In the genomic region with DNA sequence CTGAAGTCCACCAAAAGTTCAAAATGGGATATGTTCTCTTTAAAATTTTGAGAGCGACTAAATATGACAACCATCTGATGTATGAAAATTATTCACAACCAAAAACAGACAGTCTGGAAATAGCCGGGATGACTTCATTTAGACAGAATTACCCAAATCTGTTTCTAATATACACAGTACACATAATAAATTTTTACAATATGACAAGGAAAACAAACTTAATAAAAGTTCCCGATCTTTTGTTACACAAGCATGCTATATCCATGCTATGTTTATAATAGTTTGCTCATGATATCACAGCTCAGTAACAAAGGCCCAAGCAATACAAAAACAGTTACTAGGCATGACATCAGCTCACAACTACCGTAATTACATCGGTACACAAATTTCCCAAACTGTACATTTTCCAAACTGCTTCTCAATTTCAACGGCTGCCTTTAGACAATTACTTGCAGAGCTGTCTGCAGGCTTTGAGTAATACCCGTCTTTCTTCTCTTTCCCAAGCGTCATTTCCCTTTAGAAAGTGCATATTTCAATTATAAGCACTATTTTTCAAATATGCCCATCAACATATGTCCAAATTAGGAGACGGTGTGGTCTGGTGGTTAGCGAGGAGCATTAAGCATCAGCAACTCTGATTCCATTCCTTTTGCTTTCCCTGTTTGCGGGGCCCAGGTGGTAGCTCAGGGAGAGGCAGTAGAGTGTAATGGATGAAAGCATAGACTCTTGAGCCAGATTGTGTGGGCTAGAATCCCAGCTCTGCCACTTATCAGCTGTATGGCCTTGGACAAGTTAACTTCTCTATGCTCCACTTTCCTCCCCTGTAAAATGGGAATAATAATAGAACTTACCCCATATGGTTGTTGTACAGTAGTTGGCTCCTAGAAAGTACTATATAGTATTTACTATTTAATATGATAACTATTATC, we compare ENCODE assay signal across 8 cellular contexts.
A peak's percentile ranks its signal among the peaks of the same experiment; 100 is the strongest.
DNase-seq lines count a peak whose midpoint lies in the region; ATAC-seq and TF ChIP-seq lines count a peak whose summit lies in the region.

No MANE protein-coding gene starts in this region.

- POLR2A ChIA-PET in CD4-positive, alpha-beta T cell (lab: Charles Lee), result interaction anchor here (0.7 to 1.5 kb wide), 3 partner anchors 10 to 40 kb away, joined by 3 to 6 read pairs (median 4); no protein-coding TSS in a partner anchor
- POLR2A ChIA-PET in OCI-LY7 (lab: Charles Lee), result interaction anchor here (0.6 to 1.7 kb wide), 4 partner anchors 11 to 91 kb away, joined by 3 to 11 read pairs (median 4); no protein-coding TSS in a partner anchor

- H3K27ac ChIP-seq in CD4-positive, alpha-beta T cell (ENCODE audit: low read depth, low read length), result no peak overlapping the region
- H3K27ac ChIP-seq in neutrophil (peak overlapping the region; percentile 29), OCI-LY7 (ENCODE audit: low read depth, low read length, poor library complexity, severe bottlenecking) (no peak overlapping the region)

- H3K4me2 ChIP-seq in OCI-LY7 (ENCODE audit: low read length), result no peak overlapping the region

- CTCF ChIA-PET in CD4-positive, alpha-beta T cell (lab: Charles Lee), result interaction anchor here (0.7 kb wide), 1 partner anchor 523 kb away, joined by 3 read pairs; no protein-coding TSS in a partner anchor
- CTCF ChIA-PET in OCI-LY7 (lab: Charles Lee; ENCODE audit: unreplicated experiment), result no interaction called here
- CTCF ChIA-PET in activated naive CD4-positive, alpha-beta T cell treated with anti-CD3 and anti-CD28 coated beads, Interleukin-2, amount 10 ng/mL, durations not matched to agents 7 days and 5 days (lab: Charles Lee), result no interaction called here

- H3K36me3 Mint-ChIP-seq in CD4-positive, alpha-beta T cell (ENCODE audit: low read depth), result peaks cover 80% of the 10 kb centered on the region
- H3K36me3 Mint-ChIP-seq in activated naive CD4-positive, alpha-beta T cell treated with anti-CD3 and anti-CD28 coated beads, Interleukin-2, amount 10 ng/mL, durations not matched to agents 7 days and 5 days, result peaks cover 58% of the 10 kb centered on the region

- H3K27ac Mint-ChIP-seq in CD4-positive, alpha-beta T cell, result peak overlapping the region; percentile 83
- H3K27ac Mint-ChIP-seq in activated naive CD4-positive, alpha-beta T cell treated with anti-CD3 and anti-CD28 coated beads, Interleukin-2, amount 10 ng/mL, durations not matched to agents 7 days and 5 days, result no peak overlapping the region

- no peaks in the 10 kb centered on the region for H3K9me3 ChIP-seq in CD4-positive, alpha-beta T cell (ENCODE audit: control insufficient read depth, low read length)
- H3K9me3 ChIP-seq in neutrophil (no peaks in the 10 kb centered on the region), OCI-LY7 (ENCODE audit: low read length) (no peaks in the 10 kb centered on the region)

- no peaks in the 10 kb centered on the region for H3K27me3 ChIP-seq in CD4-positive, alpha-beta T cell (ENCODE audit: control insufficient read depth, insufficient read depth, low read length)
- H3K27me3 ChIP-seq in neutrophil, result no peaks in the 10 kb centered on the region

- H3K36me3 ChIP-seq in neutrophil, result no peaks in the 10 kb centered on the region
- H3K36me3 ChIP-seq in OCI-LY7 (ENCODE audit: insufficient read depth, low read length), result peaks cover 55% of the 10 kb centered on the region

- intact Hi-C loops in CD4-positive, alpha-beta T cell (cut with DNase I, micrococcal nuclease), result no loop called here
- intact Hi-C loops in OCI-LY7 (cut with micrococcal nuclease; ENCODE audit: unreplicated experiment), result no loop called here

- no TSS peak for BruUV-seq in OCI-LY7 (replicated peaks; lab: Mats Ljungman, UMichigan)

- H3K4me1 ChIP-seq in neutrophil (ENCODE audit: control insufficient read depth in 1 of 2, insufficient read depth in 1 of 2, low read depth in 1 of 2, low read length in 1 of 2), result peaks cover 21 to 24% of the 10 kb centered on the region in 2 experiments
- no peaks in the 10 kb centered on the region for H3K4me1 ChIP-seq in OCI-LY7 (ENCODE audit: insufficient read depth, low read length, poor library complexity, severe bottlenecking)

- no peak for TF ChIP-seq CTCF in CD4-positive, alpha-beta T cell (IDR thresholded peaks at IDR 0.05)
- TF ChIP-seq CTCF in neutrophil (IDR thresholded peaks at IDR 0.05) (no peak), OCI-LY7 (conservative IDR thresholded peaks at IDR 0.05; ENCODE audit: low read length) (no peak)

- H3K4me3 ChIP-seq in neutrophil (ENCODE audit: low read depth in 1 of 2, low read length in 1 of 2) (no peak overlapping the region), OCI-LY7 (ENCODE audit: low read depth, low read length, poor library complexity, severe bottlenecking) (no peak overlapping the region)

- peaks cover 94% of the 10 kb centered on the region for H3K4me1 Mint-ChIP-seq in CD4-positive, alpha-beta T cell (ENCODE audit: low read depth)
- H3K4me1 Mint-ChIP-seq in activated naive CD4-positive, alpha-beta T cell treated with anti-CD3 and anti-CD28 coated beads, Interleukin-2, amount 10 ng/mL, durations not matched to agents 7 days and 5 days, result peaks cover 42% of the 10 kb centered on the region

- no peak overlapping the region for H2AFZ ChIP-seq in OCI-LY7 (ENCODE audit: low read length)

- H3K79me2 ChIP-seq in OCI-LY7 (ENCODE audit: insufficient read depth, low read depth, low read length), result peaks cover 31% of the 10 kb centered on the region; the same call in 1 of the 2 replicates

- no peak for ATAC-seq in CD4-positive, alpha-beta T cell (ENCODE audit: poor library complexity)
- ATAC-seq in HG03565 (IDR thresholded peaks at IDR 0.05; ENCODE audit: unreplicated experiment), result no peak

- H3K9me3 Mint-ChIP-seq in CD4-positive, alpha-beta T cell, result no peaks in the 10 kb centered on the region
- no peaks in the 10 kb centered on the region for H3K9me3 Mint-ChIP-seq in activated naive CD4-positive, alpha-beta T cell treated with anti-CD3 and anti-CD28 coated beads, Interleukin-2, amount 10 ng/mL, durations not matched to agents 7 days and 5 days

- H4K20me1 ChIP-seq in OCI-LY7 (ENCODE audit: insufficient read depth, low read length), result peaks cover 3% of the 10 kb centered on the region; the same call in 1 of the 2 replicates

- no peaks in the 10 kb centered on the region for H3K9me2 ChIP-seq in OCI-LY7 (ENCODE audit: insufficient read depth, low read length)

- peak overlapping the region; percentile 28 for H3K4me3 Mint-ChIP-seq in CD4-positive, alpha-beta T cell
- no peak overlapping the region for H3K4me3 Mint-ChIP-seq in activated naive CD4-positive, alpha-beta T cell treated with anti-CD3 and anti-CD28 coated beads, Interleukin-2, amount 10 ng/mL, durations not matched to agents 7 days and 5 days

- DNase-seq in CD4-positive, alpha-beta T cell, result no peak
- DNase-seq in NCI-H774 (lab: John Stamatoyannopoulos, UW), result peak; percentile 6
- DNase-seq in dermis blood vessel endothelial cell, result peak; percentile 87
- no peak for DNase-seq in ureter (ENCODE audit: low spot score)
- no peak for DNase-seq in OCI-LY7 (ENCODE audit: low spot score)
- no peak for DNase-seq in activated naive CD4-positive, alpha-beta T cell treated with anti-CD3 and anti-CD28 coated beads, Interleukin-2, amount 10 ng/mL, durations not matched to agents 7 days and 5 days

- H3K27me3 Mint-ChIP-seq in CD4-positive, alpha-beta T cell, result no peaks in the 10 kb centered on the region
- H3K27me3 Mint-ChIP-seq in activated naive CD4-positive, alpha-beta T cell treated with anti-CD3 and anti-CD28 coated beads, Interleukin-2, amount 10 ng/mL, durations not matched to agents 7 days and 5 days, result no peaks in the 10 kb centered on the region

Comparison
In these comparisons a context has a peak if more than half of its experiments do, and no peak if none do; other contexts are left out.
1. DNase-seq: peak in NCI-H774 (single experiment) and dermis blood vessel endothelial cell (single experiment); none in CD4-positive, alpha-beta T cell (0 of 10), ureter (single experiment), OCI-LY7 (single experiment) and activated naive CD4-positive, alpha-beta T cell treated with anti-CD3 and anti-CD28 coated beads, Interleukin-2, amount 10 ng/mL, durations not matched to agents 7 days and 5 days (single experiment).